1 cellular context compared by ENCODE assay signal in genomic region chr20:41023549-41023948, GRCh38.
TF ChIP-seq lines count a peak whose summit lies in the region.

No MANE protein-coding gene starts in this region.

TF ChIP-seq in K562, 482 proteins besides CTCF, POLR2A, EP300 and RAD21 (continued from another document and continues in another):
- TF ChIP-seq ZMIZ1 (IDR thresholded peaks at IDR 0.05; ENCODE audit: low read depth in 2 of 2, low read length in 2 of 2) (0 out of 4 replicates have a peak, but pooled peaks of 1 of the 2 experiments have one; percentile 33), ZNF263 (CRISPR knock-in tag; IDR thresholded peaks at IDR 0.05; ENCODE audit: borderline replicate concordance) (no peak), NCOA1 (IDR thresholded peaks at IDR 0.05; ENCODE audit: low read depth) (no peak), ZNF740 (CRISPR knock-in tag; IDR thresholded peaks at IDR 0.05) (no peak), ZNF740 (tag; IDR thresholded peaks at IDR 0.05) (no peak), FOXK2 (conservative IDR thresholded peaks at IDR 0.05 in 1 of 2, IDR thresholded peaks at IDR 0.05 in 1 of 2; ENCODE audit: low read depth in 2 of 2) (no peak), KDM1A (IDR thresholded peaks at IDR 0.05) (no peak), ELF1 (tag; IDR thresholded peaks at IDR 0.05) (no peak), BRF2 (IDR thresholded peaks at IDR 0.05; ENCODE audit: borderline replicate concordance, insufficient read depth, insufficient read length) (no peak), ZNF280A (IDR thresholded peaks at IDR 0.05; ENCODE audit: low read depth, partially characterized antibody) (no peak), PHB (CRISPR knock-in tag; IDR thresholded peaks at IDR 0.05) (no peak), TAL1 (IDR thresholded peaks at IDR 0.05) (peak; percentile 78), POLR2H (tag; IDR thresholded peaks at IDR 0.05; ENCODE audit: low read depth) (no peak), ZNF57 (CRISPR knock-in tag; IDR thresholded peaks at IDR 0.05) (no peak), REST (CRISPR knock-in tag; IDR thresholded peaks at IDR 0.05; ENCODE audit: low read depth) (no peak), ARID1B (IDR thresholded peaks at IDR 0.05) (peak; percentile 78), ZNF121 (CRISPR knock-in tag; conservative IDR thresholded peaks at IDR 0.05) (no peak), ZC3H11A (IDR thresholded peaks at IDR 0.05; ENCODE audit: low read depth, low read length) (no peak), BACH1 (tag; IDR thresholded peaks at IDR 0.05) (no peak), ZNF695 (CRISPR knock-in tag; IDR thresholded peaks at IDR 0.05) (no peak), SETDB1 (IDR thresholded peaks at IDR 0.05; ENCODE audit: low read length) (no peak), KDM4B (IDR thresholded peaks at IDR 0.05; ENCODE audit: borderline replicate concordance in 2 of 2, low read depth in 1 of 2) (no peak), PCBP2 (IDR thresholded peaks at IDR 0.05; ENCODE audit: low read depth, low read length, poor library complexity, severe bottlenecking) (no peak), EGR1 (conservative IDR thresholded peaks at IDR 0.05) (peak; percentile 55), MECOM (CRISPR knock-in tag; IDR thresholded peaks at IDR 0.05) (no peak), ZNF668 (CRISPR knock-in tag; IDR thresholded peaks at IDR 0.05) (no peak), L3MBTL2 (IDR thresholded peaks at IDR 0.05) (peak; percentile 64; the same call in 1 of the 2 replicates), ZNF778 (CRISPR knock-in tag; IDR thresholded peaks at IDR 0.05) (no peak), E2F6 (IDR thresholded peaks at IDR 0.05; ENCODE audit: borderline replicate concordance in 1 of 2, extremely low read depth in 1 of 2, insufficient read depth in 1 of 2, insufficient read length in 1 of 2, low read depth in 1 of 2, low read length in 1 of 2, poor library complexity in 1 of 2, severe bottlenecking in 1 of 2) (no peak), CCNT2 (IDR thresholded peaks at IDR 0.05; ENCODE audit: borderline replicate concordance, extremely low read depth, insufficient read length, low read depth, low read length) (no peak), SIRT6 (IDR thresholded peaks at IDR 0.05; ENCODE audit: low read depth, low read length) (no peak), GTF2F1 (IDR thresholded peaks at IDR 0.05; ENCODE audit: low read depth, low read length) (no peak), HCFC1 (IDR thresholded peaks at IDR 0.05; ENCODE audit: low read depth, low read length) (no peak), HOMEZ (CRISPR knock-in tag; IDR thresholded peaks at IDR 0.05) (no peak), FOXJ3 (CRISPR knock-in tag; IDR thresholded peaks at IDR 0.05) (no peak), ZC3H8 (IDR thresholded peaks at IDR 0.05) (no peak), ZNF707 (CRISPR knock-in tag; conservative IDR thresholded peaks at IDR 0.05) (no peak), ZNF282 (CRISPR knock-in tag; IDR thresholded peaks at IDR 0.05) (no peak), FOS (IDR thresholded peaks at IDR 0.05; ENCODE audit: extremely low read depth, insufficient read length) (no peak), ZZZ3 (IDR thresholded peaks at IDR 0.05) (no peak), MTF1 (CRISPR knock-in tag; IDR thresholded peaks at IDR 0.05; ENCODE audit: borderline replicate concordance) (no peak), SMARCA4 (IDR thresholded peaks at IDR 0.05) (peak; percentile 58; the same call in 1 of the 2 replicates), ZNF165 (CRISPR knock-in tag; IDR thresholded peaks at IDR 0.05; ENCODE audit: borderline replicate concordance) (no peak), NCOR1 (IDR thresholded peaks at IDR 0.05) (peak; percentile 67), ZNF274 (IDR thresholded peaks at IDR 0.05; ENCODE audit: borderline replicate concordance, low read depth, low read length) (no peak), ZKSCAN8 (CRISPR knock-in tag; IDR thresholded peaks at IDR 0.05) (no peak), JUNB (CRISPR knock-in tag; conservative IDR thresholded peaks at IDR 0.05) (no peak), RNF2 (IDR thresholded peaks at IDR 0.05) (no peak), DNMT1 (IDR thresholded peaks at IDR 0.05) (no peak), GABPB1 (CRISPR knock-in tag; IDR thresholded peaks at IDR 0.05) (no peak), RCOR1 (IDR thresholded peaks at IDR 0.05; ENCODE audit: borderline replicate concordance in 1 of 2, low read depth in 2 of 2, low read length in 2 of 2) (peak in 1 of 2 experiments; percentile 6; a peak in 1 of 4 replicates), ATF6 (CRISPR knock-in tag; IDR thresholded peaks at IDR 0.05) (no peak), PHF21A (IDR thresholded peaks at IDR 0.05; ENCODE audit: borderline replicate concordance, low read depth) (no peak), POLR2G (IDR thresholded peaks at IDR 0.05; ENCODE audit: low read depth, low read length) (no peak)
- TF ChIP-seq, protein P1, sequence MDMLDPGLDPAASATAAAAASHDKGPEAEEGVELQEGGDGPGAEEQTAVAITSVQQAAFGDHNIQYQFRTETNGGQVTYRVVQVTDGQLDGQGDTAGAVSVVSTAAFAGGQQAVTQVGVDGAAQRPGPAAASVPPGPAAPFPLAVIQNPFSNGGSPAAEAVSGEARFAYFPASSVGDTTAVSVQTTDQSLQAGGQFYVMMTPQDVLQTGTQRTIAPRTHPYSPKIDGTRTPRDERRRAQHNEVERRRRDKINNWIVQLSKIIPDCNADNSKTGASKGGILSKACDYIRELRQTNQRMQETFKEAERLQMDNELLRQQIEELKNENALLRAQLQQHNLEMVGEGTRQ (CRISPR knock-in tag; IDR thresholded peaks at IDR 0.05): no peak
- TF ChIP-seq, protein P2, sequence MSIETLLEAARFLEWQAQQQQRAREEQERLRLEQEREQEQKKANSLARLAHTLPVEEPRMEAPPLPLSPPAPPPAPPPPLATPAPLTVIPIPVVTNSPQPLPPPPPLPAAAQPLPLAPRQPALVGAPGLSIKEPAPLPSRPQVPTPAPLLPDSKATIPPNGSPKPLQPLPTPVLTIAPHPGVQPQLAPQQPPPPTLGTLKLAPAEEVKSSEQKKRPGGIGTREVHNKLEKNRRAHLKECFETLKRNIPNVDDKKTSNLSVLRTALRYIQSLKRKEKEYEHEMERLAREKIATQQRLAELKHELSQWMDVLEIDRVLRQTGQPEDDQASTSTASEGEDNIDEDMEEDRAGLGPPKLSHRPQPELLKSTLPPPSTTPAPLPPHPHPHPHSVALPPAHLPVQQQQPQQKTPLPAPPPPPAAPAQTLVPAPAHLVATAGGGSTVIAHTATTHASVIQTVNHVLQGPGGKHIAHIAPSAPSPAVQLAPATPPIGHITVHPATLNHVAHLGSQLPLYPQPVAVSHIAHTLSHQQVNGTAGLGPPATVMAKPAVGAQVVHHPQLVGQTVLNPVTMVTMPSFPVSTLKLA (conservative IDR thresholded peaks at IDR 0.05): no peak
